ENCODE assay signal across 1 cellular context in the genomic region with DNA sequence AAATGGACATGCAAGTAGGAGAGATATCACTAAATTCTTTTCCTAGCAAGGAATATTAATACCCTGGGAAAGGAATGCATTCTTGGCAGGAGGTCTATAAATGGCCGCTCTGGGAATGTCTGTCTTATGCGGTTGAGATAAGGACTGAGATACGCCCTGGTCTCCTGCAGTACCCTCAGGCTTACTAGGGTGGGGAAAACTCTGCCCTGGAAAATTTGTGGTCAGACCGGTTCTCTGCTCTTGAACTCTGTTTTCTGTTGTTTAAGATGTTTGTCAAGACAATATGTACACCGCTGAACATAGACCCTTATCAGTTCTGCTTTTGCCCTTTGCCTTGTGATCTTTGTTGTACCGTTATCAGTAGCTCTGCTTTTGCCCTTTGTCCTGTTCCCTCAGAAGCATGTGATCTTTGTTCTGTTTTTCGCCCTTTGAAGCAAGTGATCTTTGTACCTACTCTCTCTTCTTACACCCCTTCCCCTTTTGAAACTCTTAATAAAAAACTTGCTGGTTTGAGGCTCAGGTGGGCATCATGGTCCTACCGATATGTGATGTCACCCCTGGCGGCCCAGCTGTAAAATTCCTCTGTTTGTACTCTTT.
A peak's percentile ranks its signal among the peaks of the same experiment; 100 is the strongest.
TF ChIP-seq lines count a peak whose summit lies in the region.
"Not testable (repeated sequence)": the region's sequence is repeated elsewhere in the genome, so short reads cannot be mapped to it uniquely, and the experiment has no call there.

No MANE protein-coding gene starts in this region.

TF ChIP-seq in HepG2, 621 proteins besides CTCF, POLR2A, EP300 and RAD21 (continued from another document):
- TF ChIP-seq, protein P1, sequence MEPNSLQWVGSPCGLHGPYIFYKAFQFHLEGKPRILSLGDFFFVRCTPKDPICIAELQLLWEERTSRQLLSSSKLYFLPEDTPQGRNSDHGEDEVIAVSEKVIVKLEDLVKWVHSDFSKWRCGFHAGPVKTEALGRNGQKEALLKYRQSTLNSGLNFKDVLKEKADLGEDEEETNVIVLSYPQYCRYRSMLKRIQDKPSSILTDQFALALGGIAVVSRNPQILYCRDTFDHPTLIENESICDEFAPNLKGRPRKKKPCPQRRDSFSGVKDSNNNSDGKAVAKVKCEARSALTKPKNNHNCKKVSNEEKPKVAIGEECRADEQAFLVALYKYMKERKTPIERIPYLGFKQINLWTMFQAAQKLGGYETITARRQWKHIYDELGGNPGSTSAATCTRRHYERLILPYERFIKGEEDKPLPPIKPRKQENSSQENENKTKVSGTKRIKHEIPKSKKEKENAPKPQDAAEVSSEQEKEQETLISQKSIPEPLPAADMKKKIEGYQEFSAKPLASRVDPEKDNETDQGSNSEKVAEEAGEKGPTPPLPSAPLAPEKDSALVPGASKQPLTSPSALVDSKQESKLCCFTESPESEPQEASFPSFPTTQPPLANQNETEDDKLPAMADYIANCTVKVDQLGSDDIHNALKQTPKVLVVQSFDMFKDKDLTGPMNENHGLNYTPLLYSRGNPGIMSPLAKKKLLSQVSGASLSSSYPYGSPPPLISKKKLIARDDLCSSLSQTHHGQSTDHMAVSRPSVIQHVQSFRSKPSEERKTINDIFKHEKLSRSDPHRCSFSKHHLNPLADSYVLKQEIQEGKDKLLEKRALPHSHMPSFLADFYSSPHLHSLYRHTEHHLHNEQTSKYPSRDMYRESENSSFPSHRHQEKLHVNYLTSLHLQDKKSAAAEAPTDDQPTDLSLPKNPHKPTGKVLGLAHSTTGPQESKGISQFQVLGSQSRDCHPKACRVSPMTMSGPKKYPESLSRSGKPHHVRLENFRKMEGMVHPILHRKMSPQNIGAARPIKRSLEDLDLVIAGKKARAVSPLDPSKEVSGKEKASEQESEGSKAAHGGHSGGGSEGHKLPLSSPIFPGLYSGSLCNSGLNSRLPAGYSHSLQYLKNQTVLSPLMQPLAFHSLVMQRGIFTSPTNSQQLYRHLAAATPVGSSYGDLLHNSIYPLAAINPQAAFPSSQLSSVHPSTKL (CRISPR knock-in tag; IDR thresholded peaks at IDR 0.05) = peak; percentile 61
- 0 out of 2 replicates have a peak, but pooled peaks have one; percentile 24 for TF ChIP-seq FOXA3 (CRISPR knock-in tag; IDR thresholded peaks at IDR 0.05)
- TF ChIP-seq RARA (CRISPR knock-in tag; IDR thresholded peaks at IDR 0.05) = peak; percentile 22; the same call in 1 of the 2 replicates
- TF ChIP-seq NR2F2 (IDR thresholded peaks at IDR 0.05; ENCODE audit: borderline replicate concordance, low read depth) = peak; percentile 31; the same call in 1 of the 2 replicates
- TF ChIP-seq FOXA1 (IDR thresholded peaks at IDR 0.05); SOX6 (IDR thresholded peaks at IDR 0.05); CREM (CRISPR knock-in tag; IDR thresholded peaks at IDR 0.05): not testable (repeated sequence)
- TF ChIP-seq FOXA1 (CRISPR knock-in tag; IDR thresholded peaks at IDR 0.05) = 0 out of 2 replicates have a peak, but pooled peaks have one; percentile 20
- TF ChIP-seq SOX6 (CRISPR knock-in tag; IDR thresholded peaks at IDR 0.05) = peak; percentile 60
- peak in 1 of 2 experiments; percentile 43; a peak in 1 of 4 replicates for TF ChIP-seq NR2F1 (CRISPR knock-in tag; IDR thresholded peaks at IDR 0.05)
- peak; percentile 47; the same call in 1 of the 2 replicates for TF ChIP-seq GATA4 (IDR thresholded peaks at IDR 0.05; ENCODE audit: borderline replicate concordance, low read depth)
- TF ChIP-seq CREM (IDR thresholded peaks at IDR 0.05) = 0 out of 2 replicates have a peak, but pooled peaks have one; percentile 17
- TF ChIP-seq NCOA2 (CRISPR knock-in tag; IDR thresholded peaks at IDR 0.05) = peak; percentile 26; the same call in 1 of the 2 replicates
